ENCODE assay signal across 10 cellular contexts in genomic region chr16:2835638-2836493, GRCh38. TPM values are rescaled to one million over a fixed set of nuclear protein-coding genes. Genes with fewer than 3 reads are reported as not detected.
DNase-seq lines count a peak whose midpoint lies in the region; ATAC-seq and TF ChIP-seq lines count a peak whose summit lies in the region.
"Had no signal": no experiment of that assay in that cellular context is flagged by ENCODE, and none has a peak within 500 bp of the region (broad histone marks: within the 10 kb centered on the region; RNA-seq: fewer than 3 reads in every experiment).

No MANE protein-coding gene starts in this region.

- no peaks in the 10 kb centered on the region for H4K20me1 ChIP-seq in GM23338 (replicated peaks; ENCODE audit: insufficient read depth)

- WGBS in gastroesophageal sphincter (ENCODE audit: low coverage in 1 of 2), 2 donors: 45 to 59% methylated on average over 11 to 13 of the region's 22 CpGs
- 51 to 62% (median 52%) methylated on average over 22 of the region's 22 CpGs for WGBS in spleen, 5 donors

- TF ChIP-seq CTCF in GM23338 (conservative IDR thresholded peaks at IDR 0.05; ENCODE audit: low read depth in 2 of 2): no peak
- TF ChIP-seq CTCF in gastroesophageal sphincter (IDR thresholded peaks at IDR 0.05): no peak
- TF ChIP-seq CTCF in spleen (IDR thresholded peaks at IDR 0.05 in 8 of 11, conservative IDR thresholded peaks at IDR 0.05 in 3 of 11): no peak
- peak in 2 of 6 experiments; percentile 7 to 13 for TF ChIP-seq CTCF in Peyer's patch (IDR thresholded peaks at IDR 0.05)
- no peak for TF ChIP-seq CTCF in endothelial cell (IDR thresholded peaks at IDR 0.05; ENCODE audit: unreplicated experiment)

- H3K4me1 ChIP-seq in GM23338 (ENCODE audit: insufficient read depth) (no peaks in the 10 kb centered on the region), gastroesophageal sphincter (no peaks in the 10 kb centered on the region), spleen (peaks cover 0 to 18% (median 14%) of the 10 kb centered on the region in 6 donors), Peyer's patch (peaks cover 0 to 2% (median 0%) of the 10 kb centered on the region in 4 donors)

- H3K79me2 ChIP-seq in GM23338 (replicated peaks; ENCODE audit: insufficient read depth): no peaks in the 10 kb centered on the region

- H3K36me3 ChIP-seq in GM23338 (ENCODE audit: insufficient read depth) (no peaks in the 10 kb centered on the region), gastroesophageal sphincter (no peaks in the 10 kb centered on the region), spleen (no peaks in the 10 kb centered on the region), Peyer's patch (no peaks in the 10 kb centered on the region)

- TF ChIP-seq EP300 in gastroesophageal sphincter (IDR thresholded peaks at IDR 0.05): no peak

- H3K4me2 ChIP-seq in GM23338: no peak overlapping the region

- TF ChIP-seq POLR2A in gastroesophageal sphincter (IDR thresholded peaks at IDR 0.05) (no peak), spleen (IDR thresholded peaks at IDR 0.05) (no peak), Peyer's patch (IDR thresholded peaks at IDR 0.05) (no peak)

- no peak overlapping the region for H3K27ac ChIP-seq in GM23338 (ENCODE audit: low read depth)
- H3K27ac ChIP-seq in gastroesophageal sphincter: peak overlapping the region in 1 of 4 donors; percentile 2
- no peak overlapping the region for H3K27ac ChIP-seq in spleen
- H3K27ac ChIP-seq in Peyer's patch: no peak overlapping the region

- no peaks in the 10 kb centered on the region; the same call in 1 of the 2 replicates for H3F3A ChIP-seq in GM23338 (replicated peaks; ENCODE audit: low read depth)

- H3K9me3 Mint-ChIP-seq in GM23338: no peaks in the 10 kb centered on the region; the same call in 1 of the 3 replicates
- H3K9me3 Mint-ChIP-seq in endothelial cell (ENCODE audit: unreplicated experiment): no peaks in the 10 kb centered on the region

- H3K27me3 Mint-ChIP-seq in GM23338 (ENCODE audit: insufficient read depth, low read depth, poor library complexity): peaks cover 18% of the 10 kb centered on the region
- H3K27me3 Mint-ChIP-seq in endothelial cell (ENCODE audit: unreplicated experiment): peaks cover 17% of the 10 kb centered on the region

- peak overlapping the region; percentile 60; the same call in 1 of the 2 replicates for H2AFZ ChIP-seq in GM23338

- H3K4me1 Mint-ChIP-seq in GM23338: peaks cover 14% of the 10 kb centered on the region
- H3K4me1 Mint-ChIP-seq in endothelial cell (ENCODE audit: unreplicated experiment): peaks cover 10% of the 10 kb centered on the region

- DNase-seq in GM23338 (ENCODE audit: low spot score): peak; percentile 56
- peak; percentile 40 for DNase-seq in spleen
- DNase-seq in left lobe of liver (ENCODE audit: low spot score): no peak
- DNase-seq in Peyer's patch: no peak
- no peak for DNase-seq in endothelial cell (ENCODE audit: low spot score)
- DNase-seq: hippocampal formation, NCI-H1694 treated with DMSO at 0.1 percent for 48 hours had no signal

- no peak for ATAC-seq in GM23338
- ATAC-seq in SK-N-SH treated with all-trans-retinoic acid at 6 μM for 48 hours: peak; percentile 79
- ATAC-seq in gastroesophageal sphincter: peak; percentile 44
- no peak for ATAC-seq in left lobe of liver
- ATAC-seq in GM18502 (IDR thresholded peaks at IDR 0.05; ENCODE audit: poor library complexity, unreplicated experiment): no peak

- no peaks in the 10 kb centered on the region for H3K36me3 Mint-ChIP-seq in GM23338 (ENCODE audit: low read depth)
- H3K36me3 Mint-ChIP-seq in endothelial cell (ENCODE audit: low read depth, unreplicated experiment): peaks cover 10% of the 10 kb centered on the region

- H3K27ac Mint-ChIP-seq in GM23338: peak overlapping the region; percentile 71; the same call in 1 of the 2 replicates
- H3K27ac Mint-ChIP-seq in endothelial cell (ENCODE audit: unreplicated experiment): no peak overlapping the region

- H3K4me3 ChIP-seq in GM23338 (no peak overlapping the region), gastroesophageal sphincter (no peak overlapping the region), spleen (no peak overlapping the region), Peyer's patch (no peak overlapping the region)

- no peaks in the 10 kb centered on the region for H3K9me2 ChIP-seq in GM23338 (ENCODE audit: insufficient read depth)

- H3K27me3 ChIP-seq in GM23338 (ENCODE audit: insufficient read depth) (no peaks in the 10 kb centered on the region), gastroesophageal sphincter (peaks cover 80% of the 10 kb centered on the region), spleen (replicated peaks in 1 of 7) (peaks cover 0 to 58% (median 0%) of the 10 kb centered on the region in 7 donors), Peyer's patch (no peaks in the 10 kb centered on the region)

- H3K9me3 ChIP-seq in gastroesophageal sphincter (no peaks in the 10 kb centered on the region), spleen (no peaks in the 10 kb centered on the region), Peyer's patch (no peaks in the 10 kb centered on the region)

- no peak overlapping the region for H3K4me3 Mint-ChIP-seq in GM23338
- no peak overlapping the region for H3K4me3 Mint-ChIP-seq in endothelial cell (ENCODE audit: unreplicated experiment)

- intact Hi-C loops in spleen (cut with DNase I; ENCODE audit: low total_unique reads): no loop called here

TF ChIP-seq in GM23338, 12 proteins besides CTCF, POLR2A, EP300 and RAD21 (continues in another document):
- no peak for TF ChIP-seq NANOG (IDR thresholded peaks at IDR 0.05; ENCODE audit: borderline replicate concordance)
- no peak for TF ChIP-seq STAT1 (IDR thresholded peaks at IDR 0.05; ENCODE audit: unreplicated experiment)
- no peak for TF ChIP-seq EZH2phosphoT487 (IDR thresholded peaks at IDR 0.05; ENCODE audit: unreplicated experiment)

TF ChIP-seq in SK-N-SH treated with all-trans-retinoic acid at 6 μM for 48 hours, 23 proteins besides CTCF, POLR2A, EP300 and RAD21:
- no peak for TF ChIP-seq GLIS3 (CRISPR knock-in tag; IDR thresholded peaks at IDR 0.05)
- TF ChIP-seq OSR1 (CRISPR knock-in tag; IDR thresholded peaks at IDR 0.05): 0 out of 2 replicates have a peak, but pooled peaks have one; percentile 40
- TF ChIP-seq ESRRG (CRISPR knock-in tag; IDR thresholded peaks at IDR 0.05): no peak
- peak; percentile 86; the same call in 1 of the 2 replicates for TF ChIP-seq PATZ1 (CRISPR knock-in tag; IDR thresholded peaks at IDR 0.05; ENCODE audit: borderline replicate concordance)
- no peak; the same call in 1 of the 2 replicates for TF ChIP-seq CSDC2 (CRISPR knock-in tag; IDR thresholded peaks at IDR 0.05)

RNA-seq across cellular contexts. Expression of gene ZG16B, which starts 5.8 kb away (rescaled TPM):
- not detected in 2 replicates for total RNA-seq in GM23338 (2014; rRNA removed; shearing (Covaris generic))
- not detected in 2 replicates for polyA plus RNA-seq in GM23338 (2016; fragmentation: Nextera tagmentation; extraction: Ambion mirVana)
- 10 to 100 TPM in 1 of 4 donors, not detected in 3; 37.5 TPM for total RNA-seq in gastroesophageal sphincter
- 1 to 10 TPM in 5 of 7 donors, under 1 TPM in 1, not detected in 1; 0.79 to 3.8 (median 1.5) TPM for total RNA-seq in spleen
- polyA plus RNA-seq in spleen: 1 to 10 TPM in 2 of 3 donors, under 1 TPM in 1; 0.73 to 1.6 (median 1.5) TPM
- total RNA-seq in left lobe of liver: not detected
- total RNA-seq in Peyer's patch: 10 to 100 TPM in 1 of 4 donors, 1 to 10 TPM in 3; 2.5 to 13.0 (median 5.5) TPM
- 1.3 TPM for total RNA-seq in endothelial cell (ENCODE audit: unreplicated experiment)

RNA-seq across cellular contexts. Expression of gene PRSS21, which starts 18.8 kb away (rescaled TPM):
- 1.1 and 2.4 TPM in 2 replicates for total RNA-seq in GM23338 (2014; rRNA removed; shearing (Covaris generic))
- 3.1 and 4.0 TPM in 2 replicates for polyA plus RNA-seq in GM23338 (2016; fragmentation: Nextera tagmentation; extraction: Ambion mirVana)
- total RNA-seq in gastroesophageal sphincter: not detected
- total RNA-seq in spleen: 1 to 10 TPM in 6 of 7 donors, under 1 TPM in 1; 0.81 to 4.9 (median 1.5) TPM
- 1 to 10 TPM in 2 of 3 donors, under 1 TPM in 1; 0.49 to 3.4 (median 1.8) TPM for polyA plus RNA-seq in spleen
- not detected for total RNA-seq in left lobe of liver
- under 1 TPM in 1 of 4 donors, not detected in 3; 0.88 TPM for total RNA-seq in Peyer's patch
- total RNA-seq in endothelial cell (ENCODE audit: unreplicated experiment): not detected

RNA-seq across cellular contexts. Expression of gene PRSS22, which starts 22.1 kb away (rescaled TPM):
- total RNA-seq in GM23338 (2014; rRNA removed; shearing (Covaris generic)): 2.0 and 4.6 TPM in 2 replicates
- polyA plus RNA-seq in GM23338 (2016; fragmentation: Nextera tagmentation; extraction: Ambion mirVana) (1.3 and 2.1 TPM in 2 replicates), spleen (under 1 TPM in 2 of 3 donors, not detected in 1; 0.19 to 0.33 TPM)
- total RNA-seq in gastroesophageal sphincter (1 to 10 TPM in 2 of 4 donors, not detected in 2; 1.0 to 2.7 TPM), spleen (under 1 TPM in 1 of 7 donors, not detected in 6; 0.60 TPM), left lobe of liver (0.70 TPM), Peyer's patch (1 to 10 TPM in 3 of 4 donors, not detected in 1; 1.4 to 1.9 (median 1.8) TPM), endothelial cell (ENCODE audit: unreplicated experiment) (0.59 TPM)

RNA-seq across cellular contexts. Expression of gene PRSS41, which starts 37.6 kb away (rescaled TPM):
- not detected in 2 replicates for total RNA-seq in GM23338 (2014; rRNA removed; shearing (Covaris generic))
- polyA plus RNA-seq in GM23338 (2016; fragmentation: Nextera tagmentation; extraction: Ambion mirVana): not detected in 2 replicates
- total RNA-seq in gastroesophageal sphincter: not detected
- not detected for total RNA-seq in spleen
- polyA plus RNA-seq in spleen: not detected
- total RNA-seq in left lobe of liver: not detected
- not detected for total RNA-seq in Peyer's patch
- not detected for total RNA-seq in endothelial cell (ENCODE audit: unreplicated experiment)

RNA-seq across cellular contexts. Expression of gene FLYWCH2, which starts 47.1 kb away (rescaled TPM):
- 45.0 and 48.7 TPM in 2 replicates for total RNA-seq in GM23338 (2014; rRNA removed; shearing (Covaris generic))
- polyA plus RNA-seq in GM23338 (2016; fragmentation: Nextera tagmentation; extraction: Ambion mirVana) (30.9 and 38.6 TPM in 2 replicates), spleen (10 to 100 TPM; 31.6 to 62.6 (median 49.5) TPM)
- total RNA-seq in gastroesophageal sphincter (10 to 100 TPM; 21.9 to 69.1 (median 38.8) TPM), spleen (10 to 100 TPM; 27.5 to 98.6 (median 48.4) TPM), left lobe of liver (5.9 TPM), Peyer's patch (10 to 100 TPM; 40.8 to 61.3 (median 53.1) TPM), endothelial cell (ENCODE audit: unreplicated experiment) (24.9 TPM)

Comparison
In these comparisons a context has a peak if more than half of its experiments do, and no peak if none do; other contexts are left out.
1. ATAC-seq: peak in SK-N-SH treated with all-trans-retinoic acid at 6 μM for 48 hours (single experiment) and gastroesophageal sphincter (single experiment); none in GM23338 (single experiment), left lobe of liver (single experiment) and GM18502 (single experiment).
2. DNase-seq: peak in GM23338 (single experiment) and spleen (single experiment); none in left lobe of liver (single experiment), Peyer's patch (0 of 3) and endothelial cell (single experiment).